In the genomic region with DNA sequence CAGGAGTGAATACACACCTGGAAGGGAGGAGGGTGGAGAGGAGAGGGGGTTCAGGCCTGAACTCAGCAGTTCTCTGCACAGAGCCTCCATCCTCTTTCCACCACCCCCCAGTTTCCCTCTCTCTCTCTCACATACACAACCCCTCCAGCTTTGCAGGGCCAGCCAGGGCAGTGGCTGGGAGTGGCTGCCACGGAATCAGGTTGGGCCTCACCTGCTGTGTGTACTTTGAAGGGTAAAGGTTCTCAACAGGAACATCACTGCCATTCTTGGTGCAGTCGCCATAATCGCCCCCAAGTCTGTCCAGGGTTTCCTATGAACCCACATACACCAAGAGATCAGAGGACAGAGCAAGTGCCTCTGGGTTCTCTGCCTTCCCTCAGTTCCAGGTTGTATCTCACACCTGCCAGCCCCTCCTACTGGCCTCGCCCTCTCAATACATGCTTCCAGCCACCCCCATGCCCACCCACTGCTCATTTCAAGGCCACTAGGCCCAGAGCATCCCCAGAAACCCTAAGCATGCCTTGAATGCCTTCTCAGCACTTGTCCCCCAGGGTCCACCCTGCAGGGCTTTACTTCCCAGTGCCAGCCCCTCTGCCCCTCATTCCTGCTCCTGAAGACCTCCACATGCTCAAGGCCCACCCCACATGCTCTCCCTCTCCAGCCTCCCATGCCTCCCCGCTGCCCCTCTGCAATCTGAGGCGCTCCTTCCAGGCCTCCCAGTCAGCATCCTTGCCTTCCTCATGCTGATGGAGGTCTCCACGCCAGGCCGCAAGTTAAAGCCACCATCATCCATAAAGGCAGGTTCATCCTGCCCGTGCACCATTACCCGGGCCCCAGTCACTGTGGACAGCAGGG, we compare ENCODE assay signal across 20 cellular contexts. TPM values are rescaled to one million over a fixed set of nuclear protein-coding genes. Genes with fewer than 3 reads are reported as not detected.
DNase-seq lines count a peak whose midpoint lies in the region; ATAC-seq, FAIRE-seq and TF ChIP-seq lines count a peak whose summit lies in the region.
"Had no signal": no experiment of that assay in that cellular context is flagged by ENCODE, and none has a peak within 500 bp of the region (broad histone marks: within the 10 kb centered on the region; RNA-seq: fewer than 3 reads in every experiment).

No MANE protein-coding gene starts in this region.

- H3K27ac Mint-ChIP-seq in activated naive CD4-positive, alpha-beta T cell treated with anti-CD3 and anti-CD28 coated beads, Interleukin-2, amount 10 ng/mL, durations not matched to agents 7 days and 5 days, result peak overlapping the region; percentile 25

- no peaks in the 10 kb centered on the region for H3K9me2 ChIP-seq in GM23248 (ENCODE audit: insufficient read depth)

- H3K9me3 ChIP-seq in lower lobe of right lung (no peaks in the 10 kb centered on the region), small intestine (ENCODE audit: control insufficient read depth, low read depth) (no peaks in the 10 kb centered on the region), GM23248 (ENCODE audit: low read depth) (no peaks in the 10 kb centered on the region)
- H3K9me3 ChIP-seq: HAP-1 had no signal

- H3K4me3 ChIP-seq in lower lobe of right lung (no peak overlapping the region), small intestine (ENCODE audit: low read depth in 1 of 2, low read length in 2 of 2) (no peak overlapping the region), GM23248 (no peak overlapping the region)
- H3K4me3 ChIP-seq: HAP-1, K562 had no signal

- no peak overlapping the region for H3K4me3 Mint-ChIP-seq in activated naive CD4-positive, alpha-beta T cell treated with anti-CD3 and anti-CD28 coated beads, Interleukin-2, amount 10 ng/mL, durations not matched to agents 7 days and 5 days

- 64 to 85% (median 73%) methylated on average over 10 of the region's 10 CpGs for WGBS in small intestine, 3 donors
- 75 to 82% methylated on average over 10 of the region's 10 CpGs for WGBS in GM23248 (ENCODE audit: low coverage in 1 of 2, low lambda C conversion rate in 2 of 2, missing lambda C conversion rate in 2 of 2), 2 experiments

- H3K4me1 ChIP-seq in lower lobe of right lung (peaks cover 46% of the 10 kb centered on the region), small intestine (ENCODE audit: control insufficient read depth in 2 of 2, insufficient read depth in 1 of 2, low read depth in 1 of 2, low read length in 1 of 2) (peaks cover 0 to 6% of the 10 kb centered on the region in 2 donors), GM23248 (ENCODE audit: insufficient read depth) (no peaks in the 10 kb centered on the region)
- H3K4me1 ChIP-seq: HAP-1 had no signal

- in situ Hi-C loops in GM23248 (cut with MboI), result no loop called here

- H2AFZ ChIP-seq in GM23248, result no peak overlapping the region

- no peak for FAIRE-seq in small intestine (lab: Jason Lieb, UNC)
- FAIRE-seq: K562 had no signal

- peaks cover 52% of the 10 kb centered on the region for H3K27me3 Mint-ChIP-seq in activated naive CD4-positive, alpha-beta T cell treated with anti-CD3 and anti-CD28 coated beads, Interleukin-2, amount 10 ng/mL, durations not matched to agents 7 days and 5 days

- no peaks in the 10 kb centered on the region for H3F3A ChIP-seq in GM23248 (ENCODE audit: insufficient read depth)

- no peaks in the 10 kb centered on the region for H4K20me1 ChIP-seq in GM23248 (ENCODE audit: insufficient read depth)

- no peaks in the 10 kb centered on the region for H3K36me3 Mint-ChIP-seq in activated naive CD4-positive, alpha-beta T cell treated with anti-CD3 and anti-CD28 coated beads, Interleukin-2, amount 10 ng/mL, durations not matched to agents 7 days and 5 days

- H3K9me3 Mint-ChIP-seq in activated naive CD4-positive, alpha-beta T cell treated with anti-CD3 and anti-CD28 coated beads, Interleukin-2, amount 10 ng/mL, durations not matched to agents 7 days and 5 days, result no peaks in the 10 kb centered on the region

- intact Hi-C loops in lower lobe of right lung (cut with DNase I), result no loop called here

- POLR2A ChIA-PET in RWPE1 (lab: Yijun Ruan, JAX; ENCODE audit: low non-redundant PET), result no interaction called here

- no peaks in the 10 kb centered on the region for H3K27me3 ChIP-seq in lower lobe of right lung (ENCODE audit: low read depth)
- H3K27me3 ChIP-seq in small intestine (ENCODE audit: control insufficient read depth in 2 of 2, insufficient read depth in 2 of 2, low read length in 2 of 2), result no peaks in the 10 kb centered on the region
- H3K27me3 ChIP-seq in GM23248 (replicated peaks; ENCODE audit: insufficient read depth), result no peaks in the 10 kb centered on the region

- H3K36me3 ChIP-seq in lower lobe of right lung (peaks cover 9% of the 10 kb centered on the region), small intestine (ENCODE audit: control insufficient read depth in 2 of 2, insufficient read depth in 2 of 2, low read length in 2 of 2) (no peaks in the 10 kb centered on the region), GM23248 (ENCODE audit: low read depth) (no peaks in the 10 kb centered on the region)
- H3K36me3 ChIP-seq: HAP-1 had no signal

- H3K4me2 ChIP-seq in GM23248 (ENCODE audit: unreplicated experiment), result no peak overlapping the region

- TF ChIP-seq CTCF in RWPE1 (conservative IDR thresholded peaks at IDR 0.05; ENCODE audit: low read depth) (no peak), lower lobe of right lung (IDR thresholded peaks at IDR 0.05) (no peak)

- DNase-seq in activated naive CD4-positive, alpha-beta T cell treated with anti-CD3 and anti-CD28 coated beads, Interleukin-2, amount 10 ng/mL, durations not matched to agents 7 days and 5 days, result no peak
- no peak for DNase-seq in activated naive CD4-positive, alpha-beta T cell (lab: John Stamatoyannopoulos, UW)
- DNase-seq in RWPE1 (ENCODE audit: low spot score) (no peak), lower lobe of right lung (no peak), small intestine (peak; percentile 73), GM19238 (ENCODE audit: insufficient read length, low spot score) (no peak), foreskin melanocyte (no peak), GM23248 (no peak)
- DNase-seq: C1 segment of cervical spinal cord; NCI-H1417 treated with DMSO at 0.1 percent for 48 hours; NCI-H2029; NCI-H2171; NCI-H446; NK-92 treated with Interleukin-12 subunit alpha and Interleukin-12 subunit beta, amount 100 ng/mL, for 24 hours; SHP77 treated with DMSO at 0.1 percent for 48 hours had no signal

- CTCF ChIA-PET in activated naive CD4-positive, alpha-beta T cell treated with anti-CD3 and anti-CD28 coated beads, Interleukin-2, amount 10 ng/mL, durations not matched to agents 7 days and 5 days (lab: Charles Lee), result interaction anchor here (1.2 to 2.6 kb wide), 5 partner anchors 9 to 25 kb away, joined by 3 to 10 read pairs (median 4); no protein-coding TSS in a partner anchor
- CTCF ChIA-PET in RWPE1 (lab: Yijun Ruan, JAX), result no interaction called here

- H3K4me1 Mint-ChIP-seq in activated naive CD4-positive, alpha-beta T cell treated with anti-CD3 and anti-CD28 coated beads, Interleukin-2, amount 10 ng/mL, durations not matched to agents 7 days and 5 days, result no peaks in the 10 kb centered on the region

- H3K79me2 ChIP-seq in GM23248 (ENCODE audit: insufficient read depth), result no peaks in the 10 kb centered on the region

- H3K27ac ChIP-seq in RWPE1 (peak overlapping the region; percentile 21), lower lobe of right lung (peak overlapping the region; percentile 18), small intestine (ENCODE audit: low read depth in 1 of 2, low read length in 1 of 2) (no peak overlapping the region), GM23248 (no peak overlapping the region)

- no peak overlapping the region for H3K9ac ChIP-seq in GM23248

- no peak for ATAC-seq in lower lobe of right lung
- ATAC-seq: K562 had no signal

RNA-seq across cellular contexts. Expression of gene TNFRSF1A, which starts 12.9 kb away (rescaled TPM):
- 165 TPM for total RNA-seq in lower lobe of right lung
- 100 to 1,000 TPM in 1 of 3 donors, 10 to 100 TPM in 2; 77.2 to 102 (median 92.9) TPM for polyA plus RNA-seq in small intestine
- 247 and 343 TPM in 2 replicates for total RNA-seq in GM23248 (2014; rRNA removed; shearing (Covaris generic))
- polyA plus RNA-seq in GM23248 (2016; fragmentation: Nextera tagmentation; extraction: Ambion mirVana), result 183 and 197 TPM in 2 replicates

RNA-seq across cellular contexts. Expression of gene SCNN1A, which starts 20.6 kb away (rescaled TPM):
- 156 TPM for total RNA-seq in lower lobe of right lung
- 10 to 100 TPM; 12.3 to 18.9 (median 14.4) TPM for polyA plus RNA-seq in small intestine
- total RNA-seq in GM23248 (2014; rRNA removed; shearing (Covaris generic)), result 0.76 TPM in 1 of 2 replicates, not detected in the other
- polyA plus RNA-seq in GM23248 (2016; fragmentation: Nextera tagmentation; extraction: Ambion mirVana), result 0.25 and 0.59 TPM in 2 replicates

RNA-seq across cellular contexts. Expression of gene LTBR, which starts 29.2 kb away (rescaled TPM):
- total RNA-seq in lower lobe of right lung, result 122 TPM
- 10 to 100 TPM; 56.5 to 80.9 (median 65.5) TPM for polyA plus RNA-seq in small intestine
- 147 TPM in 2 replicates for total RNA-seq in GM23248 (2014; rRNA removed; shearing (Covaris generic))
- polyA plus RNA-seq in GM23248 (2016; fragmentation: Nextera tagmentation; extraction: Ambion mirVana), result 113 and 117 TPM in 2 replicates
- total RNA-seq: A172, OCI-LY7 had no signal

RNA-seq across cellular contexts. Expression of gene PLEKHG6, which starts 44.3 kb away (rescaled TPM):
- 2.9 TPM for total RNA-seq in lower lobe of right lung
- polyA plus RNA-seq in small intestine, result 100 to 1,000 TPM in 2 of 3 donors, 10 to 100 TPM in 1; 48.0 to 167 (median 105) TPM
- total RNA-seq in GM23248 (2014; rRNA removed; shearing (Covaris generic)), result not detected in 2 replicates
- 0.30 TPM in 1 of 2 replicates, not detected in the other for polyA plus RNA-seq in GM23248 (2016; fragmentation: Nextera tagmentation; extraction: Ambion mirVana)
- total RNA-seq: A172, Daoy, OCI-LY7 had no signal

Comparison
In these comparisons a context has a peak if more than half of its experiments do, and no peak if none do; other contexts are left out.
1. H3K27ac ChIP-seq: peak in RWPE1 (single experiment) and lower lobe of right lung (single experiment); none in small intestine (0 of 2) and GM23248 (single experiment).
2. RNA of gene SCNN1A, which starts 20.6 kb away (total RNA-seq): 156 TPM in lower lobe of right lung (single experiment); 0.76 TPM in GM23248; every median in the first group is over 10 times any median in the second.